Comparison of ENCODE assay signal across 1 cellular context in genomic region chr12:109444263-109444662, GRCh38.
TF ChIP-seq lines count a peak whose summit lies in the region.

No MANE protein-coding gene starts in this region.

TF ChIP-seq in K562, 482 proteins besides CTCF, POLR2A, EP300 and RAD21:
- TF ChIP-seq ZNF140 (CRISPR knock-in tag; IDR thresholded peaks at IDR 0.05), result no peak
- TF ChIP-seq MTA2 (IDR thresholded peaks at IDR 0.05; ENCODE audit: low read depth), result no peak
- no peak for TF ChIP-seq ZNF143 (CRISPR knock-in tag; IDR thresholded peaks at IDR 0.05)
- TF ChIP-seq, protein P1, sequence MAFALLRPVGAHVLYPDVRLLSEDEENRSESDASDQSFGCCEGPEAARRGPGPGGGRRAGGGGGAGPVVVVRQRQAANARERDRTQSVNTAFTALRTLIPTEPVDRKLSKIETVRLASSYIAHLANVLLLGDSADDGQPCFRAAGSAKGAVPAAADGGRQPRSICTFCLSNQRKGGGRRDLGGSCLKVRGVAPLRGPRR (CRISPR knock-in tag; IDR thresholded peaks at IDR 0.05), result no peak
- no peak for TF ChIP-seq HES1 (IDR thresholded peaks at IDR 0.05; ENCODE audit: low read depth)
- no peak for TF ChIP-seq KAT2B (IDR thresholded peaks at IDR 0.05; ENCODE audit: low read depth, low read length)
- TF ChIP-seq ZNF551 (CRISPR knock-in tag; IDR thresholded peaks at IDR 0.05), result no peak
- TF ChIP-seq, protein P2, sequence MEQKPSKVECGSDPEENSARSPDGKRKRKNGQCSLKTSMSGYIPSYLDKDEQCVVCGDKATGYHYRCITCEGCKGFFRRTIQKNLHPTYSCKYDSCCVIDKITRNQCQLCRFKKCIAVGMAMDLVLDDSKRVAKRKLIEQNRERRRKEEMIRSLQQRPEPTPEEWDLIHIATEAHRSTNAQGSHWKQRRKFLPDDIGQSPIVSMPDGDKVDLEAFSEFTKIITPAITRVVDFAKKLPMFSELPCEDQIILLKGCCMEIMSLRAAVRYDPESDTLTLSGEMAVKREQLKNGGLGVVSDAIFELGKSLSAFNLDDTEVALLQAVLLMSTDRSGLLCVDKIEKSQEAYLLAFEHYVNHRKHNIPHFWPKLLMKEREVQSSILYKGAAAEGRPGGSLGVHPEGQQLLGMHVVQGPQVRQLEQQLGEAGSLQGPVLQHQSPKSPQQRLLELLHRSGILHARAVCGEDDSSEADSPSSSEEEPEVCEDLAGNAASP (IDR thresholded peaks at IDR 0.05), result no peak
- TF ChIP-seq GTF2A2 (tag; IDR thresholded peaks at IDR 0.05), result no peak
- no peak for TF ChIP-seq MCM3 (IDR thresholded peaks at IDR 0.05)
- no peak for TF ChIP-seq ZFPM2 (CRISPR knock-in tag; IDR thresholded peaks at IDR 0.05)
- TF ChIP-seq ZKSCAN3 (CRISPR knock-in tag; IDR thresholded peaks at IDR 0.05), result no peak
- no peak for TF ChIP-seq SREBF2 (CRISPR knock-in tag; IDR thresholded peaks at IDR 0.05)
- TF ChIP-seq SPI1 (IDR thresholded peaks at IDR 0.05; ENCODE audit: borderline replicate concordance, low read depth, low read length), result no peak
- TF ChIP-seq RFX7 (CRISPR knock-in tag; IDR thresholded peaks at IDR 0.05), result no peak
- no peak for TF ChIP-seq HEY1 (CRISPR knock-in tag; IDR thresholded peaks at IDR 0.05; ENCODE audit: borderline replicate concordance)
